In the genomic region with DNA sequence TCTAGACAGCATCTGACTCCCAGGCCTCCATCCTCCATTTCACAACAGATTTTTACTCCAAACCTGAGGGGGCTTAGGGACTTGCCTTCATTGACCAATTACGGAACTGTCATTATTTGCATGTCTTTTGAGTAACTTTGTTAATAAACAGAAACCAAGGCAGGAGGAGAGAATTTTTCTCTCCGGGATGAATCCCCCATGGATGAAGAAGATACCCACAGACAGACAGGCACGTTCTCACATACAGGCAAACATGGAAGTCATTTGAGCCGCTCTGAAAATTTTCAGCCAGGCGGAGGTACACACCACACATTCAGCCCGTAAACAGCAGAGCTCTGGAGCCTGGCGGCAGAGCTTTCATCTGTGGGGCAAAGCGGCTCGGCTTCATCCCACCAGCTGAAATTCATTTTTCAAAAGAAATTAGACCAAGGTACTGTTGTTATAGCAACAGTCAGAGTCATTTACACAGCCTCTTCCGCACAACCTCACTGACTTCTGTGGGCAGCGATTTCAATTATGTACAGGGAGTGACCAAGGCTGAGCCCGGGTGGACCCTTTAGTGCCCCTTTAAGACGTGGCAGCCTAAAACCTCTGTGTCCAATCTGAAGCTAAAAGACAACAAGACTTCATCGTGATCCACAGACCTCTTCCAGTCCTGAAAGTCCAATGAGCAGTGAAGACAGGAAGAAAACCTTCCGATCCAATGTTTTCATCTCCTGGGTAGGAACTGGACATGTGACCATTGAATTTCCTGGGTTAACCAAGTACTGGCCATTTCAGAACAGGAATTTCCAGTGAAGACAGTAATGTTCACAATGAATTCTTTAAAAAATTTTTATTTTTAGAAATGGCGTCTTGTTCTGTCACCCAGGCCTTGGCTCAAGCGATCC, we compare ENCODE assay signal across 11 cellular contexts.
DNase-seq lines count a peak whose midpoint lies in the region; FAIRE-seq and TF ChIP-seq lines count a peak whose summit lies in the region.
"Had no signal": no experiment of that assay in that cellular context is flagged by ENCODE, and none has a peak within 500 bp of the region (broad histone marks: within the 10 kb centered on the region; RNA-seq: fewer than 3 reads in every experiment).

No MANE protein-coding gene starts in this region.

- H3K9ac ChIP-seq in mesendoderm (ENCODE audit: low read length), result peak overlapping the region; percentile 46

- H3K27me3 ChIP-seq in brain microvascular endothelial cell (replicated peaks), result no peaks in the 10 kb centered on the region
- no peaks in the 10 kb centered on the region for H3K27me3 ChIP-seq in mesendoderm (ENCODE audit: insufficient read depth, low read length, poor library complexity)
- H3K27me3 ChIP-seq in suprapubic skin, result no peaks in the 10 kb centered on the region

- H3K36me3 ChIP-seq in brain microvascular endothelial cell (replicated peaks) (no peaks in the 10 kb centered on the region), mesendoderm (ENCODE audit: control insufficient read depth, insufficient read depth, low read length) (no peaks in the 10 kb centered on the region), suprapubic skin (no peaks in the 10 kb centered on the region)

- H3K4me1 ChIP-seq in mesendoderm (ENCODE audit: control insufficient read depth, low read depth, low read length) (peaks cover 15% of the 10 kb centered on the region), suprapubic skin (peaks cover 26% of the 10 kb centered on the region)

- intact Hi-C loops in posterior vena cava (cut with DNase I), result no loop called here

- no peak for TF ChIP-seq POLR2A in suprapubic skin (IDR thresholded peaks at IDR 0.05)

- H2AK5ac ChIP-seq in mesendoderm (ENCODE audit: low read length), result no peak overlapping the region

- in situ Hi-C loops in brain microvascular endothelial cell (cut with HindIII; ENCODE audit: low pct_ligation_motif_present, low sequenced_read_pairs), result no loop called here

- H3K27ac ChIP-seq in brain microvascular endothelial cell (no peak overlapping the region), mesendoderm (ENCODE audit: low read depth, low read length) (no peak overlapping the region), suprapubic skin (peak overlapping the region; percentile 70)

- H3K56ac ChIP-seq in mesendoderm (ENCODE audit: low read length), result peak overlapping the region; percentile 65

- H2BK120ac ChIP-seq in mesendoderm (ENCODE audit: low read depth, low read length), result no peak overlapping the region

- H2BK15ac ChIP-seq in mesendoderm (replicated peaks; ENCODE audit: low read depth), result no peak overlapping the region

- no peak overlapping the region for H3K23ac ChIP-seq in mesendoderm (ENCODE audit: low read length)

- no peak overlapping the region for H4K5ac ChIP-seq in mesendoderm (ENCODE audit: low read length)

- H3K4me3 ChIP-seq in LNCaP clone FGC (ENCODE audit: low read depth, low read length) (peak overlapping the region; percentile 43), brain microvascular endothelial cell (ENCODE audit: low read depth, low read length) (peak overlapping the region; percentile 9), mesendoderm (ENCODE audit: low read length) (no peak overlapping the region), suprapubic skin (peak overlapping the region; percentile 43)

- DNase-seq in LNCaP clone FGC (ENCODE audit: low read depth), result no peak
- DNase-seq in brain microvascular endothelial cell, result no peak
- DNase-seq in mesendoderm, result no peak
- DNase-seq in suprapubic skin (ENCODE audit: low spot score in 2 of 2), result no peak
- DNase-seq in urothelium cell line (ENCODE audit: low spot score), result no peak
- DNase-seq in posterior vena cava (ENCODE audit: low spot score), result no peak
- DNase-seq in dedifferentiated amniotic fluid mesenchymal stem cell (ENCODE audit: extremely low spot score), result no peak
- no peak for DNase-seq in 8988T
- DNase-seq: hippocampal formation; NCI-H774; stimulated activated CD4-positive, alpha-beta T cell treated with anti-CD3 and anti-CD28 coated beads, Interleukin-12 subunit alpha, Interleukin-12 subunit beta, amount 100 ng/mL, for 4 hours had no signal

- no peaks in the 10 kb centered on the region for H3K79me1 ChIP-seq in mesendoderm (ENCODE audit: low read length)

- no CpG with 5 or more reads among the region's 17 CpGs for WGBS in mesendoderm (ENCODE audit: extremely low coverage, insufficient coverage, low lambda C conversion rate)
- WGBS in suprapubic skin, result 80% methylated on average over 17 of the region's 17 CpGs

- H3K4ac ChIP-seq in mesendoderm (ENCODE audit: low read depth, low read length), result peak overlapping the region; percentile 59

- H3K9me3 ChIP-seq in suprapubic skin, result no peaks in the 10 kb centered on the region

- peak overlapping the region; percentile 76 for H3K18ac ChIP-seq in mesendoderm (ENCODE audit: low read length)

- peaks cover 2% of the 10 kb centered on the region for H3K79me2 ChIP-seq in mesendoderm (ENCODE audit: control insufficient read depth, insufficient read depth, low read length)

- TF ChIP-seq EP300 in suprapubic skin (IDR thresholded peaks at IDR 0.05), result no peak

- no peak for TF ChIP-seq CTCF in LNCaP clone FGC (IDR thresholded peaks at IDR 0.05; ENCODE audit: control insufficient read depth, extremely low read depth, insufficient read depth)
- no peak for TF ChIP-seq CTCF in brain microvascular endothelial cell (IDR thresholded peaks at IDR 0.05; ENCODE audit: low read depth, low read length, missing control alignments)
- no peak for TF ChIP-seq CTCF in suprapubic skin (IDR thresholded peaks at IDR 0.05)

- peak overlapping the region; percentile 61 for H2BK5ac ChIP-seq in mesendoderm (ENCODE audit: low read length)

- no peak for FAIRE-seq in urothelium cell line (lab: Jason Lieb, UNC)

- H4K8ac ChIP-seq in mesendoderm (ENCODE audit: low read depth, low read length), result no peak overlapping the region

- no peak overlapping the region for H3K4me2 ChIP-seq in mesendoderm (ENCODE audit: low read length)
